Comparison of ENCODE assay signal across 8 cellular contexts in genomic region chr9:131635912-131636311, GRCh38.
DNase-seq lines count a peak whose midpoint lies in the region; ATAC-seq, FAIRE-seq and TF ChIP-seq lines count a peak whose summit lies in the region.

No MANE protein-coding gene starts in this region.

- peak; percentile 3 to 6 (median 4) for ATAC-seq in pancreas

- TF ChIP-seq CTCF in RWPE1 (conservative IDR thresholded peaks at IDR 0.05; ENCODE audit: low read depth) (no peak), pancreas (IDR thresholded peaks at IDR 0.05) (no peak), BE2C (IDR thresholded peaks at IDR 0.05; ENCODE audit: low read depth, low read length) (no peak)

- H3K36me3 ChIP-seq in BLaER1 treated with 17β-estradiol and CSF1 and Interleukin-3, amounts not matched to agents 10 nM and 100 nM, result peaks cover 54 to 98% (median 83%) of the 10 kb centered on the region in 11 experiments
- peaks cover 0 to 13% (median 0%) of the 10 kb centered on the region in 3 donors for H3K36me3 ChIP-seq in pancreas
- H3K36me3 ChIP-seq in BE2C, result no peaks in the 10 kb centered on the region; the same call in 1 of the 2 replicates

- no peaks in the 10 kb centered on the region for H3K9me3 ChIP-seq in BLaER1 treated with 17β-estradiol and CSF1 and Interleukin-3, amounts not matched to agents 10 nM and 100 nM (replicated peaks in 1 of 11)
- H3K9me3 ChIP-seq in pancreas (no peaks in the 10 kb centered on the region), BE2C (no peaks in the 10 kb centered on the region)

- H3K27me3 ChIP-seq in BLaER1 treated with 17β-estradiol and CSF1 and Interleukin-3, amounts not matched to agents 10 nM and 100 nM, result no peaks in the 10 kb centered on the region
- H3K27me3 ChIP-seq in pancreas (no peaks in the 10 kb centered on the region), BE2C (no peaks in the 10 kb centered on the region)

- POLR2A ChIA-PET in RWPE1 (lab: Yijun Ruan, JAX; ENCODE audit: low non-redundant PET), result no interaction called here

- intact Hi-C loops in pancreas (cut with DNase I), result no loop called here

- peak overlapping the region in 1 of 10 experiments; percentile 17; a peak in 1 of 20 replicates for H3K4me3 ChIP-seq in BLaER1 treated with 17β-estradiol and CSF1 and Interleukin-3, amounts not matched to agents 10 nM and 100 nM
- H3K4me3 ChIP-seq in pancreas (no peak overlapping the region), BE2C (ENCODE audit: low read depth, low read length) (no peak overlapping the region)

- WGBS in pancreas, 2 donors, result 81 to 91% methylated on average over 5 of the region's 5 CpGs

- peak overlapping the region in 10 of 11 experiments; percentile 49 to 83 (median 73); a peak in 19 of 22 replicates for H3K4me2 ChIP-seq in BLaER1 treated with 17β-estradiol and CSF1 and Interleukin-3, amounts not matched to agents 10 nM and 100 nM

- CTCF ChIA-PET in RWPE1 (lab: Yijun Ruan, JAX), result interaction anchor here (0.6 to 1.0 kb wide), 5 partner anchors 33 to 105 kb away, joined by 3 to 4 read pairs (median 3); no protein-coding TSS in a partner anchor

- peaks cover 0 to 26% (median 0%) of the 10 kb centered on the region in 11 experiments; a peak in 6 of 22 replicates for H4K20me1 ChIP-seq in BLaER1 treated with 17β-estradiol and CSF1 and Interleukin-3, amounts not matched to agents 10 nM and 100 nM

- peak overlapping the region; percentile 72 to 94 (median 88) for H3K27ac ChIP-seq in BLaER1 treated with 17β-estradiol and CSF1 and Interleukin-3, amounts not matched to agents 10 nM and 100 nM
- H3K27ac ChIP-seq in RWPE1 (peak overlapping the region; percentile 98), epithelial cell of prostate (peak overlapping the region; percentile 86), pancreas (peak overlapping the region; percentile 54 to 95 (median 87))

- H3K9ac ChIP-seq in BLaER1 treated with 17β-estradiol and CSF1 and Interleukin-3, amounts not matched to agents 10 nM and 100 nM, result peak overlapping the region in 9 of 11 experiments; percentile 39 to 75 (median 68); a peak in 14 of 22 replicates

- peaks cover 20 to 100% (median 70%) of the 10 kb centered on the region in 10 experiments for H3K4me1 ChIP-seq in BLaER1 treated with 17β-estradiol and CSF1 and Interleukin-3, amounts not matched to agents 10 nM and 100 nM
- H3K4me1 ChIP-seq in pancreas, result peaks cover 23 to 34% (median 29%) of the 10 kb centered on the region in 3 donors
- peaks cover 5% of the 10 kb centered on the region for H3K4me1 ChIP-seq in BE2C

- FAIRE-seq in pancreas (lab: Jason Lieb, UNC), result no peak

- DNase-seq in RWPE1 (ENCODE audit: low spot score) (no peak), epithelial cell of prostate (ENCODE audit: low read depth, low spot score) (no peak), pancreas (no peak), NCI-H524 treated with DMSO at 0.1 percent for 48 hours (lab: John Stamatoyannopoulos, UW) (no peak), DMS79 treated with DMSO at 0.1 percent for 48 hours (lab: John Stamatoyannopoulos, UW) (no peak), BE2C (no peak), OCI-M1 (lab: John Stamatoyannopoulos, UW) (no peak)
